ENCODE assay signal across 1 cellular context in the genomic region with DNA sequence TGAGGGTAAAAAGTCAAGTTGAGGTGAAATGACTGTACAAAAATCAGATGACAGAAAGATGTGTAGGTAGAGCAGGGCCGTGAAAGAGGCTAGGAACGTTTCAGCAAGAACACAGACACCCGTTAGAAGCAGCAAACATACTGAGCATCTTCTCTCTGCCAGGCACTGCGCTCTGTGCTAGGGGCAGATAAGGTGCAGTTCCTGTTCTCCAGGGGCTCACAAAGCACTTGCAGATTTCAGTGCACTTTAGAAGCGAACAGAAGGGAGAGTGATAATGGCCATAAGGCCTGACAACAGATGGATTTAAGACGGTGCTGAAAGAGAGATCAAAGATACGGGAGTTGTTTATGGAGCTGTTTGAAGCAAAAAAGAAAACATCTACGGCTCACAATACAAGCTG.
TF ChIP-seq lines count a peak whose summit lies in the region.

No MANE protein-coding gene starts in this region.

TF ChIP-seq in GM12878, 131 proteins besides CTCF, POLR2A, EP300 and RAD21 (continued from another document):
- TF ChIP-seq, protein P1, sequence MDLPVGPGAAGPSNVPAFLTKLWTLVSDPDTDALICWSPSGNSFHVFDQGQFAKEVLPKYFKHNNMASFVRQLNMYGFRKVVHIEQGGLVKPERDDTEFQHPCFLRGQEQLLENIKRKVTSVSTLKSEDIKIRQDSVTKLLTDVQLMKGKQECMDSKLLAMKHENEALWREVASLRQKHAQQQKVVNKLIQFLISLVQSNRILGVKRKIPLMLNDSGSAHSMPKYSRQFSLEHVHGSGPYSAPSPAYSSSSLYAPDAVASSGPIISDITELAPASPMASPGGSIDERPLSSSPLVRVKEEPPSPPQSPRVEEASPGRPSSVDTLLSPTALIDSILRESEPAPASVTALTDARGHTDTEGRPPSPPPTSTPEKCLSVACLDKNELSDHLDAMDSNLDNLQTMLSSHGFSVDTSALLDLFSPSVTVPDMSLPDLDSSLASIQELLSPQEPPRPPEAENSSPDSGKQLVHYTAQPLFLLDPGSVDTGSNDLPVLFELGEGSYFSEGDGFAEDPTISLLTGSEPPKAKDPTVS (IDR thresholded peaks at IDR 0.05; ENCODE audit: low read depth, low read length): no peak
- TF ChIP-seq JUND (IDR thresholded peaks at IDR 0.05; ENCODE audit: low read depth, low read length): no peak
- peak; percentile 29; the same call in 1 of the 2 replicates for TF ChIP-seq JUNB (IDR thresholded peaks at IDR 0.05)
